ENCODE assay signal across 8 cellular contexts in the genomic region with DNA sequence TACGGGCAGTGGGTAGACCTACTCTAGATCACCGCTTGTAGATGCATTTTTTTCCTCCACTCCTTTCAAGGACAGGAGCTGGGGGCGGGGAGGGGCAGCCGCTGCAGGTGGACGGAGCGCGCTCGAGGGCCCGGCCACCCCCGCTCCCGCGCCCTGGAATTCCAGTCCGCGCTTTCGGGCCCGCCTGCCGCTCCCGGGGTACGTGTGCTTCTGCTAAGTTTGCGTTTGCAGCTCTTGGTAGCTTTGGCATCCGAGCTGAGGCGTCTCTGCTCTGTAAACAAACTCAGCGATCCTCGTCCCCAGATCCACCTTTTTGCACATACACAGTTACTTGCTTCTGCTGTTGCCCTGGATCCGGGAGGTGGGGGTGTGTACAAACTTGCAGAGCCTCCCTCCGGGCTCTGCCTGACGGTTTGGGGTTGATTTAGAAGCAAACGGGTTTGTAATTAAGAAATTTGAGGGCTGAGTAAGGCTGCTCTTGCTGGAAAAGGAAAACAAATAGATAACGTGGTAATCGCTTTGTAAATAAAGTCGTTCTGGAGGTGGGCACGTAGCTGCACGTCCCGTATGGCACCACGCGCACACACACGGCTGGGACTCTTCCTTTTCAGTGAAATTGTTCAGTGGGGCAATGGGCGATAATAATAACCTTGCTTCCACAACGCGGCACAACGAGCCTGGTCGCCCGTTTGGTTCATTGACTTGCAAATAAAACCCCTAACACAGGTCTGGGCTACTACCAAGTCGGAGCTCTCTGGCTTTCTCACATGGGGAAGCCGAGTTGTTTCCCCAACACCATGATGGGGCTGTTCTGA. TPM values are rescaled to one million over a fixed set of nuclear protein-coding genes. Genes with fewer than 3 reads are reported as not detected.
A peak's percentile ranks its signal among the peaks of the same experiment; 100 is the strongest.
DNase-seq lines count a peak whose midpoint lies in the region; ATAC-seq and TF ChIP-seq lines count a peak whose summit lies in the region.

No MANE protein-coding gene starts in this region.

- TF ChIP-seq CTCF in lower leg skin (IDR thresholded peaks at IDR 0.05): no peak

- ATAC-seq in GM19372 (IDR thresholded peaks at IDR 0.05; ENCODE audit: low read depth, unreplicated experiment) (peak; percentile 47), HG03521 (IDR thresholded peaks at IDR 0.05; ENCODE audit: unreplicated experiment) (peak; percentile 49)

- H3K4me3 ChIP-seq in lower leg skin (ENCODE audit: low read depth, poor library complexity, severe bottlenecking): peak overlapping the region; percentile 77

- WGBS in lower leg skin, 2 donors: 0% methylated on average over 45 of the region's 45 CpGs

- DNase-seq in C1 segment of cervical spinal cord (lab: John Stamatoyannopoulos, UW) (peak; percentile 40 to 96 (median 74)), NCI-H748 (lab: John Stamatoyannopoulos, UW; ENCODE audit: unreplicated experiment) (peak; percentile 95), dermis microvascular lymphatic vessel endothelial cell (ENCODE audit: low read depth in 2 of 2) (peak; percentile 73 to 95), lower leg skin (ENCODE audit: low spot score in 2 of 2) (peak; percentile 95 to 97)
- peak; percentile 65 to 75 for DNase-seq in activated CD4-positive, alpha-beta T cell treated with anti-CD3 and anti-CD28 coated beads, Interleukin-2, amount 50 U/mL, for 24 hours (ENCODE audit: low read depth in 1 of 2, low spot score in 1 of 2)
- peak; percentile 76 to 81 for DNase-seq in stimulated activated CD4-positive, alpha-beta T cell treated with anti-CD3 and anti-CD28 coated beads, Interleukin-4, amount 100 ng/mL, for 4 hours

- intact Hi-C loops in lower leg skin (cut with DNase I; ENCODE audit: low total_unique reads): no loop called here

- TF ChIP-seq POLR2A in lower leg skin (IDR thresholded peaks at IDR 0.05): no peak

RNA-seq across cellular contexts. Expression of a gene that starts 1.0 kb away (rescaled TPM):
- total RNA-seq in dermis microvascular lymphatic vessel endothelial cell (12.6 and 16.3 TPM in 2 replicates), lower leg skin (100 to 1,000 TPM; 155 to 313 (median 257) TPM)

Comparison
In these comparisons a context has a peak if more than half of its experiments do, and no peak if none do; other contexts are left out.
1. Peak in every context shown above with its lines: DNase-seq, ATAC-seq and H3K4me3 ChIP-seq.